1 cellular context compared by ENCODE assay signal in genomic region chr22:45036154-45036553, GRCh38.
TF ChIP-seq lines count a peak whose summit lies in the region.

No MANE protein-coding gene starts in this region.

TF ChIP-seq in H1, 55 proteins besides CTCF, POLR2A, EP300 and RAD21:
- TF ChIP-seq CEBPB (IDR thresholded peaks at IDR 0.05; ENCODE audit: low read depth, low read length) (no peak), BCL11A (IDR thresholded peaks at IDR 0.05; ENCODE audit: low read depth in 2 of 2, low read length in 2 of 2) (no peak), TBP (IDR thresholded peaks at IDR 0.05; ENCODE audit: low read depth, low read length) (no peak), RBBP5 (IDR thresholded peaks at IDR 0.05; ENCODE audit: borderline replicate concordance, low read depth, low read length) (no peak), ZNF274 (IDR thresholded peaks at IDR 0.05; ENCODE audit: borderline replicate concordance, extremely low read depth, low read length) (no peak), POU5F1 (IDR thresholded peaks at IDR 0.05; ENCODE audit: low read depth, low read length) (no peak), KDM1A (IDR thresholded peaks at IDR 0.05; ENCODE audit: borderline replicate concordance, low read length) (no peak), BACH1 (IDR thresholded peaks at IDR 0.05; ENCODE audit: low read length) (no peak), SIN3A (conservative IDR thresholded peaks at IDR 0.05 in 1 of 2, IDR thresholded peaks at IDR 0.05 in 1 of 2; ENCODE audit: low read depth in 1 of 2, low read length in 2 of 2) (no peak), GABPA (IDR thresholded peaks at IDR 0.05; ENCODE audit: borderline replicate concordance, insufficient read depth, low read length) (no peak)
